Comparison of ENCODE assay signal across 13 cellular contexts in the genomic region with DNA sequence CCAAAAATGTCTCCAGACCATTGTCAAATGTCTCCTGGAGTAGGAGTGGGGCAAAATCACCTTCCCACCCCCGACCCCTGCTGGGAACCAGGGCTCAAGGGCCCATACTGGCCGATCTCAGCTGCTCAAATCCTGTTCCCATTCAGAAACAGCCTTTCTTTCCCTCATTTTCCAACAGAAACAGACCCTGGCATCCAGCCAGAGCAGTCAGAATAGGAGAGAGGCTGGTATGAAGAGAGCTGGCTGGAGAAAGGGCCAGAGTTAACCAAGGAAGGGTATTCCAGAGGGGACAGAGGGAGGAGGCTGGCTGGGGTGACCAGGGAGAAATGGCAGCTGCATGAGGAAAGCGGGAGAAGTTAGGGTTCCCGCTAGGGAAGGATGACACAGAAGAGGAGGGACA.
DNase-seq lines count a peak whose midpoint lies in the region; ATAC-seq, FAIRE-seq and TF ChIP-seq lines count a peak whose summit lies in the region.
"Had no signal": no experiment of that assay in that cellular context is flagged by ENCODE, and none has a peak within 500 bp of the region (broad histone marks: within the 10 kb centered on the region; RNA-seq: fewer than 3 reads in every experiment).

No MANE protein-coding gene starts in this region.

- H3K27me3 ChIP-seq in Caco-2 (replicated peaks; ENCODE audit: control insufficient read depth, insufficient read depth, low read length) (no peaks in the 10 kb centered on the region), pancreas (no peaks in the 10 kb centered on the region)
- H3K27me3 ChIP-seq: suprapubic skin had no signal

- BruUV-seq in Caco-2 (replicated peaks; lab: Mats Ljungman, UMichigan) = no TSS peak

- ATAC-seq in pancreas (peak in 3 of 4 donors; percentile 2 to 12 (median 7)), GM18867 (IDR thresholded peaks at IDR 0.05; ENCODE audit: unreplicated experiment) (no peak), omental fat pad (ENCODE audit: low FRiP score) (no peak), GM18498 (IDR thresholded peaks at IDR 0.05; ENCODE audit: unreplicated experiment) (no peak)
- no peak for ATAC-seq in stimulated activated memory B cell treated with anti-CD40 and anti-IgM and Interleukin-4, amounts not matched to agents 10 μg/mL and 1 μg/mL and 100 μg/mL, for 72 hours
- ATAC-seq: PC-3 had no signal

- H3K4me1 ChIP-seq in Caco-2 (peaks cover 34% of the 10 kb centered on the region), pancreas (peaks cover 45 to 50% (median 48%) of the 10 kb centered on the region in 3 donors)

- CTCF ChIA-PET in Caco-2 (lab: Charles Lee) = no interaction called here

- H3K9me3 ChIP-seq in Caco-2 (no peaks in the 10 kb centered on the region), pancreas (no peaks in the 10 kb centered on the region)
- H3K9me3 ChIP-seq: suprapubic skin had no signal

- no peak for TF ChIP-seq CTCF in Caco-2 (IDR thresholded peaks at IDR 0.05; ENCODE audit: insufficient read depth in 1 of 2, low read depth in 1 of 2, low read length in 1 of 2, severe bottlenecking in 1 of 2, unreplicated experiment in 1 of 2)
- TF ChIP-seq CTCF in chondrocyte (IDR thresholded peaks at IDR 0.05) = no peak
- no peak for TF ChIP-seq CTCF in pancreas (IDR thresholded peaks at IDR 0.05)
- no peak for TF ChIP-seq CTCF in omental fat pad (IDR thresholded peaks at IDR 0.05)

- H3K4me3 Mint-ChIP-seq in Caco-2 (ENCODE audit: unreplicated experiment) (no peak overlapping the region), chondrocyte (ENCODE audit: unreplicated experiment) (no peak overlapping the region)
- no peak overlapping the region for H3K4me3 Mint-ChIP-seq in stimulated activated memory B cell treated with anti-CD40 and anti-IgM and Interleukin-4, amounts not matched to agents 10 μg/mL and 1 μg/mL and 100 μg/mL, for 72 hours

- H3K4me1 Mint-ChIP-seq in Caco-2 (ENCODE audit: low read depth, unreplicated experiment) (peaks cover 40% of the 10 kb centered on the region), chondrocyte (ENCODE audit: low read depth) (peaks cover 40% of the 10 kb centered on the region)
- H3K4me1 Mint-ChIP-seq in stimulated activated memory B cell treated with anti-CD40 and anti-IgM and Interleukin-4, amounts not matched to agents 10 μg/mL and 1 μg/mL and 100 μg/mL, for 72 hours = peaks cover 47% of the 10 kb centered on the region

- H3K36me3 Mint-ChIP-seq in Caco-2 (ENCODE audit: insufficient read depth, unreplicated experiment) = peaks cover 11% of the 10 kb centered on the region
- no peaks in the 10 kb centered on the region for H3K36me3 Mint-ChIP-seq in chondrocyte (ENCODE audit: low read depth)
- peaks cover 7% of the 10 kb centered on the region for H3K36me3 Mint-ChIP-seq in stimulated activated memory B cell treated with anti-CD40 and anti-IgM and Interleukin-4, amounts not matched to agents 10 μg/mL and 1 μg/mL and 100 μg/mL, for 72 hours

- no peak for FAIRE-seq in pancreas (lab: Jason Lieb, UNC)

- H3K27me3 Mint-ChIP-seq in Caco-2 (ENCODE audit: insufficient read depth, unreplicated experiment) (no peaks in the 10 kb centered on the region), chondrocyte (ENCODE audit: low read depth) (no peaks in the 10 kb centered on the region)
- H3K27me3 Mint-ChIP-seq in stimulated activated memory B cell treated with anti-CD40 and anti-IgM and Interleukin-4, amounts not matched to agents 10 μg/mL and 1 μg/mL and 100 μg/mL, for 72 hours = no peaks in the 10 kb centered on the region

- no peak overlapping the region for H3K4me3 ChIP-seq in Caco-2 (ENCODE audit: low read depth, low read length)
- H3K4me3 ChIP-seq in pancreas = no peak overlapping the region
- H3K4me3 ChIP-seq: suprapubic skin had no signal

- POLR2A ChIA-PET in Caco-2 (lab: Charles Lee) = no interaction called here

- WGBS in pancreas, 2 donors = 63 to 68% methylated on average over 4 of the region's 4 CpGs

- no peak for DNase-seq in Caco-2
- peak; percentile 25 for DNase-seq in M059J (ENCODE audit: low read depth)
- DNase-seq in chondrocyte (ENCODE audit: low spot score) = no peak
- DNase-seq in pancreas = peak in 5 of 6 donors; percentile 40 to 70 (median 53)
- no peak for DNase-seq in omental fat pad (ENCODE audit: low spot score)
- DNase-seq: activated naive CD4-positive, alpha-beta T cell treated with anti-CD3 and anti-CD28 coated beads, Interleukin-2, amount 50 U/mL, for 16 hours; NCI-H146; PC-3 had no signal

- H3K9me3 Mint-ChIP-seq in Caco-2 (ENCODE audit: unreplicated experiment) = no peaks in the 10 kb centered on the region
- no peaks in the 10 kb centered on the region for H3K9me3 Mint-ChIP-seq in chondrocyte (ENCODE audit: low read depth)
- H3K9me3 Mint-ChIP-seq in stimulated activated memory B cell treated with anti-CD40 and anti-IgM and Interleukin-4, amounts not matched to agents 10 μg/mL and 1 μg/mL and 100 μg/mL, for 72 hours = no peaks in the 10 kb centered on the region

- H3K27ac ChIP-seq in pancreas = peak overlapping the region; percentile 76 to 91 (median 84)
- H3K27ac ChIP-seq: parathyroid adenoma, suprapubic skin had no signal

- intact Hi-C loops in Caco-2 (cut with micrococcal nuclease; ENCODE audit: unreplicated experiment) (loop anchor here (10.0 kb wide), 1 partner anchor 73 kb away; no protein-coding TSS in a partner anchor), pancreas (cut with DNase I) (loop anchor here in 1 of 3 donors (10.0 kb wide), 1 partner anchor 203 kb away; the partner anchor contains the start of gene XYLT1)

- H3K27ac Mint-ChIP-seq in Caco-2 (ENCODE audit: unreplicated experiment) (peak overlapping the region; percentile 86), chondrocyte (ENCODE audit: unreplicated experiment) (peak overlapping the region; percentile 96)
- no peak overlapping the region for H3K27ac Mint-ChIP-seq in stimulated activated memory B cell treated with anti-CD40 and anti-IgM and Interleukin-4, amounts not matched to agents 10 μg/mL and 1 μg/mL and 100 μg/mL, for 72 hours

- H3K36me3 ChIP-seq in Caco-2 (ENCODE audit: control insufficient read depth, insufficient read depth, low read length) (no peaks in the 10 kb centered on the region), pancreas (no peaks in the 10 kb centered on the region)
- H3K36me3 ChIP-seq: suprapubic skin had no signal

Comparison
In these comparisons a context has a peak if more than half of its experiments do, and no peak if none do; other contexts are left out.
1. DNase-seq: peak in M059J (single experiment) and pancreas (5 of 6); none in Caco-2 (0 of 2), chondrocyte (single experiment) and omental fat pad (single experiment).
2. ATAC-seq: peak in pancreas (3 of 4); none in GM18867 (single experiment), omental fat pad (single experiment), stimulated activated memory B cell treated with anti-CD40 and anti-IgM and Interleukin-4, amounts not matched to agents 10 μg/mL and 1 μg/mL and 100 μg/mL, for 72 hours (single experiment) and GM18498 (single experiment).